Comparison of ENCODE assay signal across 11 cellular contexts in the genomic region with DNA sequence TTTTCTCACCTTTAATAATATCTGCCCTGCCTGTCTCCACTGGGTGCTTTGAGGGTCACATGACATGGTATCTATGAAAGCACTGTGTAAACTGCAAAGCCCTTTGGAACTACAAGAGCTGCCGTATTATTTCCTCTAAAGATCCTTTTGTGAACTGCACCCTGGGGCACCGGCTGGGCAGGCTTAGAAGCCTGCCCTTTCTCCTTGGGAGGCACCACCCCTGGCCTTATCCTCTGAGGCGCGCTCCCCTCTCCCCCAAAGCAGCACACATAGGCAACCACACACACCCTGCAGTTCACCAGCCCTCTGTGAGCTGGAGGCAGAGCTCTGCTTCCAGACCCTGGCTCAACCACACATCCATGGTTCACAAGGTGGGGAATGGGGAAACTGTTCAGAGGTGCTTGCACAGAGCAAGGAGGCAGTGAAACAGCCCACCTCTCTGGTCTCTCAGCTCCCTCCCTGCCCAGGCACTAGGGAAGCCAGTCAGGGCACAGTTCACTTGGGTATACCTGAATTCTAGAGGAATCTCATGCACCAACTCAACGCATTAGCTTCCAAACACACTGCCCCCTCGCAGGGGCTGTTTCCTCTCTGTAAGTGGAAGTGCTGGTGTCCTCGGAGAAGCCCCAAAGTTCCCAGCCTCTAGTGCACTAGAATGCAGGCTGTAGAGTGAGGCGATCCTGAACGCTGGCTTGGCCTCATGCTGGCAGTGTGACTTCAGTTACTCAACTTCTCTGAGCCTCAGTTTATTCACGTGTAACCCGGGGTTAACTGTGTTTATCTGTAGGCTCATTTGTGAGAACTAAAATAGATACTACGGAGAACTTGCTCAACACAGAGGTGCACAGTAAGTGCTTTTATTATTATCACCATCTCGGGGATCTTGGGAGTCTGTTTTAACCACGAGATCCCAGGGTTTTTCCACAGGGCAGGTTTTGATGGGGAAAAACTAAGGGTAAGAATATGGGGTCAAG. TPM values are rescaled to one million over a fixed set of nuclear protein-coding genes. Genes with fewer than 3 reads are reported as not detected.
DNase-seq lines count a peak whose midpoint lies in the region; ATAC-seq and TF ChIP-seq lines count a peak whose summit lies in the region.
"Had no signal": no experiment of that assay in that cellular context is flagged by ENCODE, and none has a peak within 500 bp of the region (broad histone marks: within the 10 kb centered on the region; RNA-seq: fewer than 3 reads in every experiment).

No MANE protein-coding gene starts in this region.

- H3K79me1 ChIP-seq in IMR-90 (ENCODE audit: low read depth in 1 of 2, low read length in 2 of 2) = peaks cover 0 to 4% of the 10 kb centered on the region in 2 experiments; a peak in 1 of 4 replicates

- peak overlapping the region; percentile 56; the same call in 1 of the 2 replicates for H4K5ac ChIP-seq in IMR-90 (ENCODE audit: low read depth, low read length)

- H2BK120ac ChIP-seq in IMR-90 (ENCODE audit: low read depth, low read length) = peak overlapping the region; percentile 95

- H2BK20ac ChIP-seq in IMR-90 (ENCODE audit: low read depth, low read length) = peak overlapping the region; percentile 96

- peak overlapping the region; percentile 52 for H2AK9ac ChIP-seq in IMR-90 (replicated peaks; ENCODE audit: low read depth, low read length, poor library complexity)

- H3K4ac ChIP-seq in IMR-90 (ENCODE audit: low read depth, low read length) = peak overlapping the region; percentile 86

- no peak for TF ChIP-seq RAD21 in IMR-90 (IDR thresholded peaks at IDR 0.05; ENCODE audit: low read length)

- H3K9ac ChIP-seq in IMR-90 (ENCODE audit: low read depth, low read length) = no peak overlapping the region

- H3K56ac ChIP-seq in IMR-90 (ENCODE audit: extremely low read depth, insufficient read depth, low read length) = no peak overlapping the region

- peak overlapping the region in 1 of 2 experiments; percentile 83; a peak in 2 of 4 replicates for H4K8ac ChIP-seq in IMR-90 (ENCODE audit: low read depth in 2 of 2, low read length in 2 of 2)

- no peak overlapping the region for H3K4me2 ChIP-seq in IMR-90 (ENCODE audit: low read depth, low read length)

- H2BK15ac ChIP-seq in IMR-90 (ENCODE audit: low read depth, low read length) = peak overlapping the region; percentile 93; the same call in 1 of the 3 replicates

- peak overlapping the region in 9 of 10 donors; percentile 32 to 77 (median 60) for H3K4me3 Mint-ChIP-seq in naive thymus-derived CD4-positive, alpha-beta T cell

- peaks cover 23% of the 10 kb centered on the region for H3K9me1 ChIP-seq in IMR-90 (ENCODE audit: insufficient read depth, low read length)

- H3K9me3 ChIP-seq in IMR-90 (ENCODE audit: control insufficient read depth, insufficient read depth, low read length) = no peaks in the 10 kb centered on the region
- no peaks in the 10 kb centered on the region for H3K9me3 ChIP-seq in naive thymus-derived CD4-positive, alpha-beta T cell (ENCODE audit: control insufficient read depth in 2 of 3, low read length in 3 of 3)
- H3K9me3 ChIP-seq in upper lobe of right lung = no peaks in the 10 kb centered on the region
- H3K9me3 ChIP-seq: thoracic aorta had no signal

- no peak for TF ChIP-seq POLR2A in IMR-90 (IDR thresholded peaks at IDR 0.05; ENCODE audit: low read depth, low read length)

- H3K18ac ChIP-seq in IMR-90 (ENCODE audit: low read depth, low read length) = peak overlapping the region; percentile 33; the same call in 1 of the 2 replicates

- H3K27me3 ChIP-seq in IMR-90 (ENCODE audit: control insufficient read depth, insufficient read depth, low read length) = no peaks in the 10 kb centered on the region
- H3K27me3 ChIP-seq in naive thymus-derived CD4-positive, alpha-beta T cell (ENCODE audit: control insufficient read depth in 2 of 2, insufficient read depth in 2 of 2, low read length in 2 of 2) = peaks cover 0 to 4% of the 10 kb centered on the region in 2 donors
- peaks cover 30% of the 10 kb centered on the region for H3K27me3 ChIP-seq in upper lobe of right lung

- H3K14ac ChIP-seq in IMR-90 (replicated peaks; ENCODE audit: low read depth, low read length) = peak overlapping the region; percentile 93

- H3K4me3 ChIP-seq in IMR-90 (ENCODE audit: insufficient read depth, low read depth, low read length) (no peak overlapping the region), upper lobe of right lung (no peak overlapping the region)
- no peak overlapping the region for H3K4me3 ChIP-seq in naive thymus-derived CD4-positive, alpha-beta T cell (ENCODE audit: low read length)

- no peaks in the 10 kb centered on the region for H3K9me3 Mint-ChIP-seq in naive thymus-derived CD4-positive, alpha-beta T cell

- H3K36me3 ChIP-seq in IMR-90 (ENCODE audit: control insufficient read depth, insufficient read depth, low read length) (no peaks in the 10 kb centered on the region), upper lobe of right lung (no peaks in the 10 kb centered on the region)
- no peaks in the 10 kb centered on the region for H3K36me3 ChIP-seq in naive thymus-derived CD4-positive, alpha-beta T cell (ENCODE audit: control insufficient read depth in 2 of 3, insufficient read depth in 3 of 3, low read length in 3 of 3)
- H3K36me3 ChIP-seq: thoracic aorta had no signal

- H4K91ac ChIP-seq in IMR-90 (ENCODE audit: insufficient read depth, low read depth, low read length) = peak overlapping the region; percentile 52

- H3K4me1 ChIP-seq in IMR-90 (ENCODE audit: control insufficient read depth, insufficient read depth, low read length) = peaks cover 12% of the 10 kb centered on the region
- H3K4me1 ChIP-seq in naive thymus-derived CD4-positive, alpha-beta T cell (ENCODE audit: control insufficient read depth in 2 of 2, insufficient read depth in 2 of 2, low read length in 2 of 2) = no peaks in the 10 kb centered on the region
- H3K4me1 ChIP-seq in upper lobe of right lung = peaks cover 20% of the 10 kb centered on the region

- 80% methylated on average over 1 of the region's 14 CpGs; no CpG with 5 or more reads in 1 of the 2 experiments for WGBS in IMR-90 (ENCODE audit: extremely low coverage in 2 of 2, insufficient read length in 1 of 2), 2 experiments

- H3K36me3 Mint-ChIP-seq in naive thymus-derived CD4-positive, alpha-beta T cell = peaks cover 0 to 10% (median 0%) of the 10 kb centered on the region in 5 donors

- no peaks in the 10 kb centered on the region for H4K20me1 ChIP-seq in IMR-90 (ENCODE audit: insufficient read depth, low read length)

- peak overlapping the region; percentile 73 for H2AFZ ChIP-seq in IMR-90 (replicated peaks; ENCODE audit: low read length, poor library complexity)

- dilution Hi-C loops in IMR-90 (cut with HindIII; ENCODE audit: low sequenced_read_pairs, unreplicated experiment) = no loop called here

- peak overlapping the region; percentile 90; the same call in 1 of the 2 replicates for H3K23ac ChIP-seq in IMR-90 (ENCODE audit: low read depth, low read length)

- H3K27me3 Mint-ChIP-seq in naive thymus-derived CD4-positive, alpha-beta T cell = peaks cover 33 to 66% (median 50%) of the 10 kb centered on the region in 5 donors

- CTCF ChIA-PET in IMR-90 (lab: Yijun Ruan, JAX) = interaction anchor here (0.5 kb wide), 1 partner anchor 170 kb away, joined by 3 read pairs; no protein-coding TSS in a partner anchor
- CTCF ChIA-PET in naive thymus-derived CD4-positive, alpha-beta T cell (lab: Charles Lee) = no interaction called here

- peak overlapping the region; percentile 88 for H2AK5ac ChIP-seq in IMR-90 (ENCODE audit: low read depth, low read length)

- no peak overlapping the region for H3K27ac ChIP-seq in IMR-90 (ENCODE audit: insufficient read depth, low read length)
- H3K27ac ChIP-seq in naive thymus-derived CD4-positive, alpha-beta T cell (ENCODE audit: low read depth, low read length) = no peak overlapping the region
- H3K27ac ChIP-seq in upper lobe of right lung = no peak overlapping the region
- H3K27ac ChIP-seq: thoracic aorta had no signal

- peak overlapping the region in 1 of 9 donors; percentile 42 for H3K27ac Mint-ChIP-seq in naive thymus-derived CD4-positive, alpha-beta T cell

- peaks cover 5 to 15% (median 10%) of the 10 kb centered on the region in 7 donors for H3K4me1 Mint-ChIP-seq in naive thymus-derived CD4-positive, alpha-beta T cell

- DNase-seq in D341Med (ENCODE audit: low spot score) = peak; percentile 37
- DNase-seq in IMR-90 = peak; percentile 33
- DNase-seq in ecto neural progenitor cell (ENCODE audit: low spot score) = peak; percentile 48
- no peak for DNase-seq in naive thymus-derived CD4-positive, alpha-beta T cell
- DNase-seq in AG08396 (ENCODE audit: low spot score) = no peak
- DNase-seq in upper lobe of right lung = no peak
- DNase-seq in stimulated activated CD4-positive, alpha-beta T cell treated with anti-CD3 and anti-CD28 coated beads, Interleukin-4, amount 100 ng/mL, for 4 hours = no peak
- DNase-seq: activated CD4-positive, alpha-beta T cell treated with anti-CD3 and anti-CD28 coated beads for 4 hours; NCI-H1436 had no signal

- POLR2A ChIA-PET in IMR-90 (lab: Charles Lee; ENCODE audit: unreplicated experiment) = no interaction called here
- POLR2A ChIA-PET in naive thymus-derived CD4-positive, alpha-beta T cell (lab: Charles Lee) = no interaction called here

- intact Hi-C loops in IMR-90 (cut with micrococcal nuclease) = no loop called here
- intact Hi-C loops in naive thymus-derived CD4-positive, alpha-beta T cell (cut with micrococcal nuclease) = loop anchor here in 1 of 2 donors (5.0 kb wide), 1 partner anchor 114 kb away; the partner anchor contains the start of gene SLC14A1
- intact Hi-C loops in upper lobe of right lung (cut with DNase I) = loop anchor here (10.0 kb wide), 1 partner anchor 112 kb away; the partner anchor contains the start of gene SLC14A1

- in situ Hi-C loops in IMR-90 (cut with MboI; ENCODE audit: low sequenced_read_pairs) = loop anchor here (5.0 kb wide), 1 partner anchor 144 kb away; no protein-coding TSS in a partner anchor

- TF ChIP-seq CTCF in IMR-90 (conservative IDR thresholded peaks at IDR 0.05; ENCODE audit: low read depth, low read length) (no peak), upper lobe of right lung (IDR thresholded peaks at IDR 0.05) (no peak)

- ATAC-seq in IMR-90 (ENCODE audit: low read depth) (no peak; the same call in 1 of the 2 replicates), SK-N-SH treated with all-trans-retinoic acid at 6 μM for 48 hours (no peak), upper lobe of right lung (no peak)
- ATAC-seq in naive thymus-derived CD4-positive, alpha-beta T cell = no peak

- peak overlapping the region; percentile 1 for H2BK5ac ChIP-seq in IMR-90 (ENCODE audit: low read depth, low read length, poor library complexity, severe bottlenecking)

- no TSS peak for BruUV-seq in IMR-90 (replicated peaks; lab: Mats Ljungman, UMichigan)

TF ChIP-seq in IMR-90, 13 proteins besides CTCF, POLR2A, EP300 and RAD21 (continues in another document):
- no peak for TF ChIP-seq FOS (IDR thresholded peaks at IDR 0.05; ENCODE audit: low read depth, low read length)

RNA-seq across cellular contexts. Expression of gene SIGLEC15, which starts 11.1 kb away (rescaled TPM):
- total RNA-seq in IMR-90 (2012; rRNA removed) = 0.83 and 1.1 TPM in 2 replicates
- polyA plus RNA-seq in IMR-90 (2012; rRNA removed) = 1.8 and 2.2 TPM in 2 replicates
- 1.9 and 4.8 TPM in 2 replicates for polyA plus RNA-seq in IMR-90 (2012; cell fraction: cytosol; rRNA removed)
- 1.3 and 3.0 TPM in 2 replicates for polyA plus RNA-seq in IMR-90 (2012; cell fraction: nucleus; rRNA removed; ENCODE audit: low replicate concordance)
- 1 to 10 TPM in 1 of 5 experiments, not detected in 4; 1.3 TPM for total RNA-seq in naive thymus-derived CD4-positive, alpha-beta T cell
- polyA plus RNA-seq in naive thymus-derived CD4-positive, alpha-beta T cell = under 1 TPM in 1 of 2 donors, not detected in 1; 0.13 TPM
- total RNA-seq in upper lobe of right lung = 0.32 TPM

Comparison
In these comparisons a context has a peak if more than half of its experiments do, and no peak if none do; other contexts are left out.
1. DNase-seq: peak in D341Med (single experiment), IMR-90 (single experiment) and ecto neural progenitor cell (single experiment); none in naive thymus-derived CD4-positive, alpha-beta T cell (0 of 9), AG08396 (single experiment), upper lobe of right lung (single experiment) and stimulated activated CD4-positive, alpha-beta T cell treated with anti-CD3 and anti-CD28 coated beads, Interleukin-4, amount 100 ng/mL, for 4 hours (0 of 2).